In genomic region chr13:52638929-52639328, GRCh38 we compare ENCODE assay signal across 6 cellular contexts.
"Had no signal": no experiment of that assay in that cellular context is flagged by ENCODE, and none has a peak within 500 bp of the region (broad histone marks: within the 10 kb centered on the region; RNA-seq: fewer than 3 reads in every experiment).

No MANE protein-coding gene starts in this region.

- H3K4me3 Mint-ChIP-seq: GM23338, H9 had no signal

- H3K4me3 ChIP-seq: GM23338, K562 had no signal

- H3K9me3 Mint-ChIP-seq: GM23338, H9 had no signal

- H3K27ac Mint-ChIP-seq: GM23338 had no signal

- DNase-seq: H9, HCEC 1CT, IMR-90, KG1 had no signal

- ATAC-seq: GM23338, K562 had no signal
